1 cellular context compared by ENCODE assay signal in genomic region chr1:214455971-214456867, GRCh38.
TF ChIP-seq lines count a peak whose summit lies in the region.

No MANE protein-coding gene starts in this region.

TF ChIP-seq in WTC11, 78 proteins besides CTCF, POLR2A, EP300 and RAD21 (continued from another document):
- TF ChIP-seq ZNF532 (CRISPR knock-in tag; IDR thresholded peaks at IDR 0.05; ENCODE audit: borderline replicate concordance) (no peak), ATF2 (CRISPR knock-in tag; IDR thresholded peaks at IDR 0.05; ENCODE audit: borderline replicate concordance, low read depth) (no peak), USF2 (CRISPR knock-in tag; IDR thresholded peaks at IDR 0.05) (no peak), ZNF317 (CRISPR knock-in tag; IDR thresholded peaks at IDR 0.05; ENCODE audit: borderline replicate concordance, low read depth) (no peak), ESRRA (CRISPR knock-in tag; IDR thresholded peaks at IDR 0.05; ENCODE audit: borderline replicate concordance) (no peak), ATF3 (CRISPR knock-in tag; conservative IDR thresholded peaks at IDR 0.05) (no peak), PRDM15 (CRISPR knock-in tag; IDR thresholded peaks at IDR 0.05) (no peak), ATF6 (CRISPR knock-in tag; IDR thresholded peaks at IDR 0.05) (no peak), NFE2L1 (CRISPR knock-in tag; IDR thresholded peaks at IDR 0.05) (no peak), ELF4 (CRISPR knock-in tag; IDR thresholded peaks at IDR 0.05; ENCODE audit: low read depth) (no peak), ZNF423 (CRISPR knock-in tag; IDR thresholded peaks at IDR 0.05) (no peak), ZBTB43 (CRISPR knock-in tag; IDR thresholded peaks at IDR 0.05) (no peak)
